21 cellular contexts compared by ENCODE assay signal in the genomic region with DNA sequence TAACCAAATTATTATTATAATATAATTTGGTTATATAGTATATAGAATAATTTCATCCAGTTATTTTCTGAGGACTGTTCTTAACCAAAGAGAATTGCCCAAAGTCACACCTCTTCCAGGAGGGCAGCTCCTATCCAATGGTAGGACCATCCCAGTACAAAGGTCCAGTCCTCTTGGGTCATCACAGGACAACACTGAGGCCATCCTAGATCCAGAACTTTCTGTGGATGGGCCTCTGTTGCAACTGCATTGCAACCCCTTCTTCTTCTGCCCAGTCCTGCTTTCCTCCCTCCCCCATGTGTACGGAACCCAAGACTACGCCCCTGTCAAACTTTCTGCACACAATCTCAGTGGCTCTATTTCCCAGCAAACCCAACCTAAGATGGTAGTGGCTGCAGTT. TPM values are rescaled to one million over a fixed set of nuclear protein-coding genes. Genes with fewer than 3 reads are reported as not detected.
A peak's percentile ranks its signal among the peaks of the same experiment; 100 is the strongest.
DNase-seq lines count a peak whose midpoint lies in the region; ATAC-seq and TF ChIP-seq lines count a peak whose summit lies in the region.
"Had no signal": no experiment of that assay in that cellular context is flagged by ENCODE, and none has a peak within 500 bp of the region (broad histone marks: within the 10 kb centered on the region; RNA-seq: fewer than 3 reads in every experiment).

No MANE protein-coding gene starts in this region.

- no peaks in the 10 kb centered on the region for H3K36me3 Mint-ChIP-seq in Caco-2 (ENCODE audit: insufficient read depth, unreplicated experiment)
- H3K36me3 Mint-ChIP-seq: CD14-positive monocyte; CD4-positive, alpha-beta memory T cell; CD4-positive, CD25-positive, alpha-beta regulatory T cell; CD8-positive, alpha-beta memory T cell had no signal

- H4K5ac ChIP-seq in IMR-90 (ENCODE audit: low read depth, low read length): no peak overlapping the region

- CTCF ChIA-PET in Caco-2 (lab: Charles Lee): no interaction called here
- CTCF ChIA-PET in IMR-90 (lab: Yijun Ruan, JAX): no interaction called here

- no peak for DNase-seq in Caco-2
- DNase-seq in IMR-90: no peak
- peak in 2 of 3 donors; percentile 68 to 85 for DNase-seq in right lobe of liver
- no peak for DNase-seq in right cardiac atrium
- DNase-seq: 8988T; ACHN; BE2C; C1 segment of cervical spinal cord; Calu3; CD4-positive, alpha-beta memory T cell; CD4-positive, CD25-positive, alpha-beta regulatory T cell; CD8-positive, alpha-beta memory T cell; COR-L47; DMS79 treated with DMSO at 0.1 percent for 48 hours; GF-D8 had no signal

- in situ Hi-C loops in IMR-90 (cut with MboI; ENCODE audit: low sequenced_read_pairs): no loop called here

- ATAC-seq in IMR-90 (ENCODE audit: low read depth): no peak
- ATAC-seq in right lobe of liver: peak; percentile 52 to 74 (median 69)
- no peak for ATAC-seq in right cardiac atrium
- ATAC-seq in GM18511 (IDR thresholded peaks at IDR 0.05; ENCODE audit: unreplicated experiment): no peak
- no peak for ATAC-seq in HG02885 (IDR thresholded peaks at IDR 0.05; ENCODE audit: poor library complexity, unreplicated experiment)

- no peak overlapping the region for H4K91ac ChIP-seq in IMR-90 (ENCODE audit: insufficient read depth, low read depth, low read length)

- TF ChIP-seq RAD21 in IMR-90 (IDR thresholded peaks at IDR 0.05; ENCODE audit: low read length): no peak

- no peak overlapping the region for H3K18ac ChIP-seq in IMR-90 (ENCODE audit: low read depth, low read length)

- H2AK9ac ChIP-seq in IMR-90 (replicated peaks; ENCODE audit: low read depth, low read length, poor library complexity): no peak overlapping the region

- H3K14ac ChIP-seq in IMR-90 (replicated peaks; ENCODE audit: low read depth, low read length): no peak overlapping the region

- intact Hi-C loops in Caco-2 (cut with micrococcal nuclease; ENCODE audit: unreplicated experiment): no loop called here
- intact Hi-C loops in IMR-90 (cut with micrococcal nuclease): no loop called here
- intact Hi-C loops in right lobe of liver (cut with DNase I): no loop called here
- intact Hi-C loops in right cardiac atrium (cut with DNase I): no loop called here

- dilution Hi-C loops in IMR-90 (cut with HindIII; ENCODE audit: low sequenced_read_pairs, unreplicated experiment): no loop called here

- H3K36me3 ChIP-seq in Caco-2 (ENCODE audit: control insufficient read depth, insufficient read depth, low read length) (no peaks in the 10 kb centered on the region), IMR-90 (ENCODE audit: control insufficient read depth, insufficient read depth, low read length) (no peaks in the 10 kb centered on the region), right lobe of liver (no peaks in the 10 kb centered on the region)
- H3K36me3 ChIP-seq: BE2C, BLaER1 had no signal

- no peaks in the 10 kb centered on the region for H3K9me1 ChIP-seq in IMR-90 (ENCODE audit: insufficient read depth, low read length)

- BruUV-seq in Caco-2 (replicated peaks; lab: Mats Ljungman, UMichigan) (no TSS peak), IMR-90 (replicated peaks; lab: Mats Ljungman, UMichigan) (no TSS peak)

- no peaks in the 10 kb centered on the region for H4K20me1 ChIP-seq in IMR-90 (ENCODE audit: insufficient read depth, low read length)
- H4K20me1 ChIP-seq: BLaER1 had no signal

- no peak overlapping the region for H2BK120ac ChIP-seq in IMR-90 (ENCODE audit: low read depth, low read length)

- no peak overlapping the region for H3K4me3 Mint-ChIP-seq in Caco-2 (ENCODE audit: unreplicated experiment)
- H3K4me3 Mint-ChIP-seq: CD14-positive monocyte; CD4-positive, alpha-beta memory T cell; CD4-positive, CD25-positive, alpha-beta regulatory T cell; CD8-positive, alpha-beta memory T cell had no signal

- H3K4me3 ChIP-seq in Caco-2 (ENCODE audit: low read depth, low read length): no peak overlapping the region
- H3K4me3 ChIP-seq in IMR-90 (ENCODE audit: insufficient read depth, low read depth, low read length): no peak overlapping the region
- no peak overlapping the region for H3K4me3 ChIP-seq in right lobe of liver
- no peak overlapping the region for H3K4me3 ChIP-seq in right cardiac atrium (ENCODE audit: low read length)
- H3K4me3 ChIP-seq: BLaER1 had no signal

- H2AFZ ChIP-seq in IMR-90 (replicated peaks; ENCODE audit: low read length, poor library complexity): peak overlapping the region; percentile 28

- no peak overlapping the region for H3K23ac ChIP-seq in IMR-90 (ENCODE audit: low read depth, low read length)

- H3K4me1 ChIP-seq in Caco-2: peaks cover 21% of the 10 kb centered on the region
- H3K4me1 ChIP-seq in IMR-90 (ENCODE audit: control insufficient read depth, insufficient read depth, low read length): no peaks in the 10 kb centered on the region
- H3K4me1 ChIP-seq in right lobe of liver: peaks cover 0 to 75% (median 11%) of the 10 kb centered on the region in 4 donors
- no peaks in the 10 kb centered on the region for H3K4me1 ChIP-seq in right cardiac atrium (ENCODE audit: control insufficient read depth, insufficient read depth, low read length)

- H3K4ac ChIP-seq in IMR-90 (ENCODE audit: low read depth, low read length): no peak overlapping the region

- no peak overlapping the region for H2BK5ac ChIP-seq in IMR-90 (ENCODE audit: low read depth, low read length, poor library complexity, severe bottlenecking)

- H3K27ac ChIP-seq in IMR-90 (ENCODE audit: insufficient read depth, low read length): no peak overlapping the region
- peak overlapping the region in 2 of 3 donors; percentile 16 to 85 for H3K27ac ChIP-seq in right lobe of liver
- no peak overlapping the region for H3K27ac ChIP-seq in right cardiac atrium (ENCODE audit: low read length)
- H3K27ac ChIP-seq: BLaER1 had no signal

- no peak for TF ChIP-seq POLR2A in IMR-90 (IDR thresholded peaks at IDR 0.05; ENCODE audit: low read depth, low read length)
- no peak for TF ChIP-seq POLR2A in right lobe of liver (IDR thresholded peaks at IDR 0.05)

- no peak overlapping the region for H2BK15ac ChIP-seq in IMR-90 (ENCODE audit: low read depth, low read length)

- H3K27me3 Mint-ChIP-seq in Caco-2 (ENCODE audit: insufficient read depth, unreplicated experiment): no peaks in the 10 kb centered on the region
- H3K27me3 Mint-ChIP-seq: CD4-positive, CD25-positive, alpha-beta regulatory T cell had no signal

- H4K8ac ChIP-seq in IMR-90 (ENCODE audit: low read depth in 2 of 2, low read length in 2 of 2): no peak overlapping the region

- H3K79me1 ChIP-seq in IMR-90 (ENCODE audit: low read depth in 1 of 2, low read length in 2 of 2): no peaks in the 10 kb centered on the region

- POLR2A ChIA-PET in Caco-2 (lab: Charles Lee) (no interaction called here), IMR-90 (lab: Charles Lee; ENCODE audit: unreplicated experiment) (no interaction called here)

- H3K9me3 ChIP-seq in Caco-2 (no peaks in the 10 kb centered on the region), IMR-90 (ENCODE audit: control insufficient read depth, insufficient read depth, low read length) (no peaks in the 10 kb centered on the region), right lobe of liver (no peaks in the 10 kb centered on the region), right cardiac atrium (ENCODE audit: control insufficient read depth, low read length) (no peaks in the 10 kb centered on the region)
- H3K9me3 ChIP-seq: BE2C, BLaER1 had no signal

- H2AK5ac ChIP-seq in IMR-90 (ENCODE audit: low read depth, low read length): no peak overlapping the region

- WGBS in IMR-90 (ENCODE audit: extremely low coverage in 2 of 2, insufficient read length in 1 of 2), 2 experiments: no CpG with 5 or more reads among the region's 2 CpGs
- WGBS in right lobe of liver (ENCODE audit: insufficient coverage, low coverage, low lambda C conversion rate, missing lambda C conversion rate): 15% methylated on average over 2 of the region's 2 CpGs
- 96% methylated on average over 2 of the region's 2 CpGs for WGBS in right cardiac atrium

- peak overlapping the region; percentile 8 for H3K27ac Mint-ChIP-seq in Caco-2 (ENCODE audit: unreplicated experiment)
- H3K27ac Mint-ChIP-seq: CD14-positive monocyte; CD4-positive, alpha-beta memory T cell; CD4-positive, CD25-positive, alpha-beta regulatory T cell; CD8-positive, alpha-beta memory T cell had no signal

- H2BK20ac ChIP-seq in IMR-90 (ENCODE audit: low read depth, low read length): no peak overlapping the region

- peaks cover 10% of the 10 kb centered on the region for H3K9me3 Mint-ChIP-seq in Caco-2 (ENCODE audit: unreplicated experiment)
- H3K9me3 Mint-ChIP-seq: CD4-positive, alpha-beta memory T cell; CD8-positive, alpha-beta memory T cell had no signal

- H3K56ac ChIP-seq in IMR-90 (ENCODE audit: extremely low read depth, insufficient read depth, low read length): no peak overlapping the region

- TF ChIP-seq CTCF in Caco-2 (IDR thresholded peaks at IDR 0.05; ENCODE audit: insufficient read depth in 1 of 2, low read depth in 1 of 2, low read length in 1 of 2, severe bottlenecking in 1 of 2, unreplicated experiment in 1 of 2): no peak
- TF ChIP-seq CTCF in IMR-90 (conservative IDR thresholded peaks at IDR 0.05; ENCODE audit: low read depth, low read length): no peak
- no peak for TF ChIP-seq CTCF in right lobe of liver (IDR thresholded peaks at IDR 0.05)

- H3K4me2 ChIP-seq in IMR-90 (ENCODE audit: low read depth, low read length): no peak overlapping the region
- H3K4me2 ChIP-seq: BLaER1 had no signal

- H3K4me1 Mint-ChIP-seq in Caco-2 (ENCODE audit: low read depth, unreplicated experiment): peaks cover 26% of the 10 kb centered on the region
- H3K4me1 Mint-ChIP-seq: CD14-positive monocyte; CD4-positive, alpha-beta memory T cell; CD4-positive, CD25-positive, alpha-beta regulatory T cell; CD8-positive, alpha-beta memory T cell had no signal

- H3K27me3 ChIP-seq in Caco-2 (replicated peaks; ENCODE audit: control insufficient read depth, insufficient read depth, low read length): no peaks in the 10 kb centered on the region
- H3K27me3 ChIP-seq in IMR-90 (ENCODE audit: control insufficient read depth, insufficient read depth, low read length): no peaks in the 10 kb centered on the region
- no peaks in the 10 kb centered on the region for H3K27me3 ChIP-seq in right lobe of liver
- no peaks in the 10 kb centered on the region for H3K27me3 ChIP-seq in right cardiac atrium (ENCODE audit: control insufficient read depth, insufficient read depth)
- H3K27me3 ChIP-seq: BE2C, BLaER1 had no signal

- H3K9ac ChIP-seq in IMR-90 (ENCODE audit: low read depth, low read length): no peak overlapping the region
- H3K9ac ChIP-seq: BLaER1 had no signal

TF ChIP-seq in IMR-90, 13 proteins besides CTCF, POLR2A, EP300 and RAD21 (continues in another document):
- no peak for TF ChIP-seq SMC3 (IDR thresholded peaks at IDR 0.05; ENCODE audit: low read depth, low read length)

RNA-seq across cellular contexts. Expression of gene HABP2, which starts 5.4 kb away (rescaled TPM):
- total RNA-seq in Caco-2 (2022) (21.0 and 24.3 TPM in 2 replicates), IMR-90 (2012; rRNA removed) (not detected in 2 replicates), right lobe of liver (100 to 1,000 TPM; 162 to 705 (median 372) TPM), right cardiac atrium (under 1 TPM in 1 of 4 donors, not detected in 3; 0.09 TPM)
- polyA plus RNA-seq in IMR-90 (2012; rRNA removed) (not detected in 2 replicates), right cardiac atrium (0.07 TPM)
- not detected in 2 replicates for polyA plus RNA-seq in IMR-90 (2012; cell fraction: cytosol; rRNA removed)
- polyA plus RNA-seq in IMR-90 (2012; cell fraction: nucleus; rRNA removed; ENCODE audit: low replicate concordance): not detected in 2 replicates
- total RNA-seq: A673; CD4-positive, alpha-beta memory T cell; CD4-positive, CD25-positive, alpha-beta regulatory T cell; CD8-positive, alpha-beta memory T cell had no signal
- polyA plus RNA-seq: AG04450; CD14-positive monocyte; CD4-positive, alpha-beta memory T cell; CD4-positive, CD25-positive, alpha-beta regulatory T cell; CD8-positive, alpha-beta memory T cell had no signal

Comparison
In these comparisons a context has a peak if more than half of its experiments do, and no peak if none do; other contexts are left out.
1. DNase-seq: peak in right lobe of liver (2 of 3); none in Caco-2 (0 of 2), IMR-90 (single experiment) and right cardiac atrium (0 of 3).
2. ATAC-seq: peak in right lobe of liver (4 of 4); none in IMR-90 (single experiment), right cardiac atrium (0 of 2), GM18511 (single experiment) and HG02885 (single experiment).
3. H3K27ac ChIP-seq: peak in right lobe of liver (2 of 3); none in IMR-90 (single experiment) and right cardiac atrium (single experiment).
4. RNA of gene HABP2, which starts 5.4 kb away (total RNA-seq): 162 to 705 TPM in right lobe of liver and 21.0 to 24.3 TPM in Caco-2; 0.09 TPM in right cardiac atrium and not detected in IMR-90; every median in the first group is over 10 times any median in the second.